In genomic region chr6:28764014-28764723, GRCh38 we compare ENCODE assay signal across 27 cellular contexts.
A peak's percentile ranks its signal among the peaks of the same experiment; 100 is the strongest.
DNase-seq lines count a peak whose midpoint lies in the region; ATAC-seq and TF ChIP-seq lines count a peak whose summit lies in the region.
"Had no signal": no experiment of that assay in that cellular context is flagged by ENCODE, and none has a peak within 500 bp of the region (broad histone marks: within the 10 kb centered on the region; RNA-seq: fewer than 3 reads in every experiment).

No MANE protein-coding gene starts in this region.

- peaks cover 90% of the 10 kb centered on the region for H3K27me3 Mint-ChIP-seq in endodermal cell (ENCODE audit: insufficient read depth)
- peaks cover 84% of the 10 kb centered on the region for H3K27me3 Mint-ChIP-seq in activated T-cell treated with anti-CD3 and anti-CD28 coated beads, Interleukin-2, amount 50 U/mL, for 24 hours

- H3K9ac ChIP-seq in endodermal cell (ENCODE audit: extremely low read depth, low read length, poor library complexity, severe bottlenecking): no peak overlapping the region
- no peak overlapping the region for H3K9ac ChIP-seq in skeletal muscle satellite cell (ENCODE audit: low read depth, low read length)

- H3K4me3 Mint-ChIP-seq in endodermal cell: peak overlapping the region; percentile 61
- H3K4me3 Mint-ChIP-seq in activated T-cell treated with anti-CD3 and anti-CD28 coated beads, Interleukin-2, amount 50 U/mL, for 24 hours: no peak overlapping the region
- H3K4me3 Mint-ChIP-seq: activated CD4-positive, alpha-beta T cell treated with anti-CD3 and anti-CD28 coated beads for 36 hours; activated CD8-positive, alpha-beta memory T cell treated with anti-CD3 and anti-CD28 coated beads, Interleukin-2, amount 10 ng/mL, durations not matched to agents 7 days and 5 days; activated naive CD8-positive, alpha-beta T cell treated with anti-CD3 and anti-CD28 coated beads, Interleukin-2, amount 10 ng/mL, durations not matched to agents 7 days and 5 days; B cell; dendritic cell treated with granulocyte-macrophage colony-stimulating factor and Interleukin-4, amounts not matched to agents 40 ng/mL and 50 ng/mL, for 4 days; nephron had no signal

- H3K4me3 ChIP-seq in endodermal cell (ENCODE audit: low read length) (peak overlapping the region; percentile 82), skeletal muscle satellite cell (ENCODE audit: low read length) (peak overlapping the region; percentile 33)
- H3K4me3 ChIP-seq: pancreas, upper lobe of left lung had no signal

- no peak overlapping the region for H3K27ac ChIP-seq in endodermal cell (ENCODE audit: low read depth, low read length)
- H3K27ac ChIP-seq: 22Rv1, pancreas, upper lobe of left lung had no signal

- H3K9me3 ChIP-seq in endodermal cell (ENCODE audit: control insufficient read depth, low read length) (no peaks in the 10 kb centered on the region), skeletal muscle satellite cell (replicated peaks; ENCODE audit: low read length) (no peaks in the 10 kb centered on the region)
- H3K9me3 ChIP-seq: pancreas had no signal

- H3K9me3 Mint-ChIP-seq in endodermal cell: peaks cover 1% of the 10 kb centered on the region
- H3K9me3 Mint-ChIP-seq in activated T-cell treated with anti-CD3 and anti-CD28 coated beads, Interleukin-2, amount 50 U/mL, for 24 hours: peaks cover 4% of the 10 kb centered on the region

- peak overlapping the region; percentile 46 for H3K4me2 ChIP-seq in skeletal muscle satellite cell (ENCODE audit: low read length)

- peaks cover 10% of the 10 kb centered on the region for H3K36me3 Mint-ChIP-seq in endodermal cell (ENCODE audit: low read depth)
- no peaks in the 10 kb centered on the region for H3K36me3 Mint-ChIP-seq in activated T-cell treated with anti-CD3 and anti-CD28 coated beads, Interleukin-2, amount 50 U/mL, for 24 hours (ENCODE audit: low read depth)
- H3K36me3 Mint-ChIP-seq: activated CD8-positive, alpha-beta memory T cell treated with anti-CD3 and anti-CD28 coated beads, Interleukin-2, amount 10 ng/mL, durations not matched to agents 7 days and 5 days had no signal

- 59 to 83% methylated on average over 17 to 27 of the region's 27 CpGs for WGBS in endodermal cell (ENCODE audit: insufficient coverage in 1 of 2, insufficient read length in 1 of 2), 2 experiments

- ATAC-seq in HG03457 (IDR thresholded peaks at IDR 0.05; ENCODE audit: unreplicated experiment): no peak
- ATAC-seq: activated CD4-positive, alpha-beta T cell treated with anti-CD3 and anti-CD28 coated beads for 36 hours; activated CD8-positive, alpha-beta memory T cell treated with anti-CD3 and anti-CD28 coated beads, Interleukin-2, amount 10 ng/mL, durations not matched to agents 7 days and 5 days; left colon; pancreas; right cardiac atrium; Right ventricle myocardium inferior had no signal

- peaks cover 20% of the 10 kb centered on the region for H3K4me1 ChIP-seq in endodermal cell (ENCODE audit: control insufficient read depth, insufficient read depth, low read length)
- H3K4me1 ChIP-seq in skeletal muscle satellite cell (ENCODE audit: control insufficient read depth, insufficient read depth, low read length): no peaks in the 10 kb centered on the region
- H3K4me1 ChIP-seq: pancreas, upper lobe of left lung had no signal

- TF ChIP-seq CTCF in endodermal cell (conservative IDR thresholded peaks at IDR 0.05): no peak

- DNase-seq in DMS 273 (lab: John Stamatoyannopoulos, UW; ENCODE audit: unreplicated experiment) (peak; percentile 86), DMS 273 treated with DMSO at 0.1 percent for 48 hours (lab: John Stamatoyannopoulos, UW) (no peak), OCI-M2 (lab: John Stamatoyannopoulos, UW; ENCODE audit: unreplicated experiment) (peak; percentile 61), endodermal cell (peak; percentile 63), KG1 (lab: John Stamatoyannopoulos, UW) (no peak)
- DNase-seq in activated T-cell treated with anti-CD3 and anti-CD28 coated beads, Interleukin-2, amount 50 U/mL, for 24 hours: no peak
- DNase-seq: activated CD4-positive, alpha-beta T cell treated with anti-CD3 and anti-CD28 coated beads for 36 hours; activated CD8-positive, alpha-beta memory T cell treated with anti-CD3 and anti-CD28 coated beads, Interleukin-2, amount 10 ng/mL, durations not matched to agents 7 days and 5 days; activated naive CD8-positive, alpha-beta T cell treated with anti-CD3 and anti-CD28 coated beads, Interleukin-2, amount 10 ng/mL, durations not matched to agents 7 days and 5 days; COR-L47; EL; left colon; midbrain; NCI-H1417; NCI-H510A treated with DMSO at 0.1 percent for 48 hours; pancreas; right cardiac atrium; stimulated activated CD8-positive, alpha-beta memory T cell treated with anti-CD3 and anti-CD28 coated beads, Interleukin-4, amount 100 ng/mL, for 48 hours; upper lobe of left lung had no signal

- H3K27me3 ChIP-seq in endodermal cell (ENCODE audit: control insufficient read depth, insufficient read depth, low read length, poor library complexity, severe bottlenecking) (peaks cover 50% of the 10 kb centered on the region), skeletal muscle satellite cell (ENCODE audit: control insufficient read depth, insufficient read depth, low read length) (peaks cover 49% of the 10 kb centered on the region)

- H3K36me3 ChIP-seq in endodermal cell (ENCODE audit: control insufficient read depth, insufficient read depth, low read length) (no peaks in the 10 kb centered on the region), skeletal muscle satellite cell (ENCODE audit: insufficient read depth, low read length) (no peaks in the 10 kb centered on the region)
- H3K36me3 ChIP-seq: pancreas, upper lobe of left lung had no signal

- H3K27ac Mint-ChIP-seq in endodermal cell: no peak overlapping the region
- no peak overlapping the region for H3K27ac Mint-ChIP-seq in activated T-cell treated with anti-CD3 and anti-CD28 coated beads, Interleukin-2, amount 50 U/mL, for 24 hours
- H3K27ac Mint-ChIP-seq: activated CD4-positive, alpha-beta T cell treated with anti-CD3 and anti-CD28 coated beads for 36 hours; activated CD8-positive, alpha-beta memory T cell treated with anti-CD3 and anti-CD28 coated beads, Interleukin-2, amount 10 ng/mL, durations not matched to agents 7 days and 5 days; activated T-helper 2 cell treated with anti-CD3 and anti-CD28 coated beads, Interferon-gamma antibody, Interleukin-2, Interleukin-4, amounts not matched to agents 10 μg/mL and 5 μg/mL and 100 μg/mL, durations not matched to agents 14 hours and 24 hours and 36 hours; B cell; dendritic cell treated with granulocyte-macrophage colony-stimulating factor and Interleukin-4, amounts not matched to agents 40 ng/mL and 50 ng/mL, for 4 days; nephron had no signal

- H3K4me1 Mint-ChIP-seq in endodermal cell: peaks cover 49% of the 10 kb centered on the region
- H3K4me1 Mint-ChIP-seq in activated T-cell treated with anti-CD3 and anti-CD28 coated beads, Interleukin-2, amount 50 U/mL, for 24 hours (ENCODE audit: low read depth): no peaks in the 10 kb centered on the region
- H3K4me1 Mint-ChIP-seq: activated CD4-positive, alpha-beta T cell treated with anti-CD3 and anti-CD28 coated beads for 36 hours; activated CD8-positive, alpha-beta memory T cell treated with anti-CD3 and anti-CD28 coated beads, Interleukin-2, amount 10 ng/mL, durations not matched to agents 7 days and 5 days; activated naive CD8-positive, alpha-beta T cell treated with anti-CD3 and anti-CD28 coated beads, Interleukin-2, amount 10 ng/mL, durations not matched to agents 7 days and 5 days; B cell had no signal

Comparison
In these comparisons a context has a peak if more than half of its experiments do, and no peak if none do; other contexts are left out.
1. DNase-seq: peak in DMS 273 (single experiment), OCI-M2 (single experiment) and endodermal cell (single experiment); none in DMS 273 treated with DMSO at 0.1 percent for 48 hours (single experiment), activated T-cell treated with anti-CD3 and anti-CD28 coated beads, Interleukin-2, amount 50 U/mL, for 24 hours (single experiment) and KG1 (single experiment).